ENCODE assay signal across 8 cellular contexts in the genomic region with DNA sequence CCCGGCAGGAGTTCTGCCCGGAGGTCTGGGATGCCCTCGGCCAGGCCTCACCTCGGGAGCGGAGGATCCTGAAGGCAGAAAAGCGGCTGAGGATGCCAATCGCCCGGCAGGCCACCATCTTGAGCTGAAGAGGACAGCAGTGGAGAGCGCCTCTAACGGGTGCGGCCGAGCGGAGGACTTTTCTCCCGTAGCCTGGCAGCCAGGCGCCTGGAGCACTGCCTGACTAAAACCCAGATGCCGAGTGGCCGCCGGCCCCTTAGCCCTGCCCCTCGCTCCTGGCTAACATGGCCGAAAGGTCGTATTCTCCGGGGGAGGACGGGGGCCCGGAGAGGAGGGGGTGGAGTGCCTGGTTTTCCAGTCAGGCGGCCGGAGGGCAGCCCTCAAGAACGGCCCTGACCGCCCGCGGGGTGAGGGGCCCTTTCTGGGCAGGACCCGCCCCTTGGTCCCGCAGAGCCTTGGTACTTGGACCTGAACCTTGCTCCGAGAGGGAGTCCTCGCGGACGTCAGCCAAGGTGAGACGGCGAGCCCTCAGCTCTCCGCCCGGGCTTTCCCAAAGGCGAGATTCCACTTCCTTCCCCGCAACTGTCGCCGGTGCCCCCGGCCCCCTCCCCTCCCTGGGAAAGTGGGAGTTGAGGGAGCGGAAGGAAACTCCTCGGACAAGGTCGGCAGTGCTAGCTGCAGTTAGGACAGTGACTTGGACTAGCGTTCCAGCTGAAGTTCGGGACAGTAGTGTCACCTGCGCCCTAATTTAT. TPM values are rescaled to one million over a fixed set of nuclear protein-coding genes. Genes with fewer than 3 reads are reported as not detected.
DNase-seq lines count a peak whose midpoint lies in the region; ATAC-seq and TF ChIP-seq lines count a peak whose summit lies in the region.

A gene (minus strand): TSS at position 154 of the 752 bp plus-strand sequence. CDS start 36 bp downstream, at position 118.
A gene (plus strand): TSS at position 461 of the 752 bp plus-strand sequence. CDS start 9,316 bp downstream, outside the sequence.

- DNase-seq in AG08395 (ENCODE audit: low spot score) (peak; percentile 92), NCI-H2227 (lab: John Stamatoyannopoulos, UW; ENCODE audit: unreplicated experiment) (peak; percentile 93), WTC11 (ENCODE audit: low spot score) (peak; percentile 93), cardiac fibroblast (ENCODE audit: low read depth in 2 of 2) (peak; percentile 95), inferior parietal cortex (ENCODE audit: extremely low spot score) (peak; percentile 85)
- DNase-seq in stimulated activated CD4-positive, alpha-beta T cell treated with anti-CD3 and anti-CD28 coated beads, Interleukin-12 subunit alpha, Interleukin-12 subunit beta, amount 100 ng/mL, for 24 hours (ENCODE audit: low read depth in 2 of 2), result peak; percentile 66 to 81

- peaks cover 35% of the 10 kb centered on the region for H3K4me1 Mint-ChIP-seq in WTC11

- no peaks in the 10 kb centered on the region for H3K36me3 Mint-ChIP-seq in WTC11

- CTCF ChIA-PET in WTC11 (lab: Charles Lee), result interaction anchor here (0.6 to 4.3 kb wide), 9 partner anchors 55 to 263 kb away, joined by 3 to 33 read pairs (median 5); a partner anchor contains a TSS

- H3K4me3 ChIP-seq in cardiac fibroblast (replicated peaks in 1 of 2; ENCODE audit: low read depth in 2 of 2, low read length in 2 of 2), result peak within 1 kb of the TSS; percentile 76 to 89

- no peak for TF ChIP-seq CTCF in WTC11 (IDR thresholded peaks at IDR 0.05)
- TF ChIP-seq CTCF in cardiac fibroblast (IDR thresholded peaks at IDR 0.05; ENCODE audit: low read depth, low read length), result peak; percentile 25

- H3K27ac Mint-ChIP-seq in WTC11, result peak within 1 kb of the TSS; percentile 96

- POLR2A ChIA-PET in WTC11 (lab: Charles Lee), result interaction anchor here (0.8 to 3.1 kb wide), 5 partner anchors 54 to 211 kb away, joined by 3 to 27 read pairs (median 3); a partner anchor contains a TSS

- H3K4me3 Mint-ChIP-seq in WTC11, result peak within 1 kb of the TSS; percentile 100

- no peaks in the 10 kb centered on the region for H3K27me3 Mint-ChIP-seq in WTC11 (ENCODE audit: low read depth)

- ATAC-seq in GM18870 (IDR thresholded peaks at IDR 0.05; ENCODE audit: unreplicated experiment) (peak; percentile 56), HG03135 (IDR thresholded peaks at IDR 0.05; ENCODE audit: unreplicated experiment) (peak; percentile 66), WTC11 (peak; percentile 91)

- H3K9me3 Mint-ChIP-seq in WTC11, result no peaks in the 10 kb centered on the region

TF ChIP-seq in WTC11, 78 proteins besides CTCF, POLR2A, EP300 and RAD21 (continues in another document):
- TF ChIP-seq, protein P1, sequence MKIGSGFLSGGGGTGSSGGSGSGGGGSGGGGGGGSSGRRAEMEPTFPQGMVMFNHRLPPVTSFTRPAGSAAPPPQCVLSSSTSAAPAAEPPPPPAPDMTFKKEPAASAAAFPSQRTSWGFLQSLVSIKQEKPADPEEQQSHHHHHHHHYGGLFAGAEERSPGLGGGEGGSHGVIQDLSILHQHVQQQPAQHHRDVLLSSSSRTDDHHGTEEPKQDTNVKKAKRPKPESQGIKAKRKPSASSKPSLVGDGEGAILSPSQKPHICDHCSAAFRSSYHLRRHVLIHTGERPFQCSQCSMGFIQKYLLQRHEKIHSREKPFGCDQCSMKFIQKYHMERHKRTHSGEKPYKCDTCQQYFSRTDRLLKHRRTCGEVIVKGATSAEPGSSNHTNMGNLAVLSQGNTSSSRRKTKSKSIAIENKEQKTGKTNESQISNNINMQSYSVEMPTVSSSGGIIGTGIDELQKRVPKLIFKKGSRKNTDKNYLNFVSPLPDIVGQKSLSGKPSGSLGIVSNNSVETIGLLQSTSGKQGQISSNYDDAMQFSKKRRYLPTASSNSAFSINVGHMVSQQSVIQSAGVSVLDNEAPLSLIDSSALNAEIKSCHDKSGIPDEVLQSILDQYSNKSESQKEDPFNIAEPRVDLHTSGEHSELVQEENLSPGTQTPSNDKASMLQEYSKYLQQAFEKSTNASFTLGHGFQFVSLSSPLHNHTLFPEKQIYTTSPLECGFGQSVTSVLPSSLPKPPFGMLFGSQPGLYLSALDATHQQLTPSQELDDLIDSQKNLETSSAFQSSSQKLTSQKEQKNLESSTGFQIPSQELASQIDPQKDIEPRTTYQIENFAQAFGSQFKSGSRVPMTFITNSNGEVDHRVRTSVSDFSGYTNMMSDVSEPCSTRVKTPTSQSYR (CRISPR knock-in tag; IDR thresholded peaks at IDR 0.05), result peak; percentile 55; the same call in 1 of the 2 replicates
- no peak for TF ChIP-seq NR3C1 (CRISPR knock-in tag; conservative IDR thresholded peaks at IDR 0.05; ENCODE audit: low read depth)
- TF ChIP-seq, protein P2, sequence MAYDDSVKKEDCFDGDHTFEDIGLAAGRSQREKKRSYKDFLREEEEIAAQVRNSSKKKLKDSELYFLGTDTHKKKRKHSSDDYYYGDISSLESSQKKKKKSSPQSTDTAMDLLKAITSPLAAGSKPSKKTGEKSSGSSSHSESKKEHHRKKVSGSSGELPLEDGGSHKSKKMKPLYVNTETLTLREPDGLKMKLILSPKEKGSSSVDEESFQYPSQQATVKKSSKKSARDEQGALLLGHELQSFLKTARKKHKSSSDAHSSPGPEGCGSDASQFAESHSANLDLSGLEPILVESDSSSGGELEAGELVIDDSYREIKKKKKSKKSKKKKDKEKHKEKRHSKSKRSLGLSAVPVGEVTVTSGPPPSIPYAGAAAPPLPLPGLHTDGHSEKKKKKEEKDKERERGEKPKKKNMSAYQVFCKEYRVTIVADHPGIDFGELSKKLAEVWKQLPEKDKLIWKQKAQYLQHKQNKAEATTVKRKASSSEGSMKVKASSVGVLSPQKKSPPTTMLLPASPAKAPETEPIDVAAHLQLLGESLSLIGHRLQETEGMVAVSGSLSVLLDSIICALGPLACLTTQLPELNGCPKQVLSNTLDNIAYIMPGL (CRISPR knock-in tag; IDR thresholded peaks at IDR 0.05), result peak; percentile 76; the same call in 1 of the 2 replicates
- no peak for TF ChIP-seq SMAD4 (CRISPR knock-in tag; IDR thresholded peaks at IDR 0.05)
- TF ChIP-seq, protein P3, sequence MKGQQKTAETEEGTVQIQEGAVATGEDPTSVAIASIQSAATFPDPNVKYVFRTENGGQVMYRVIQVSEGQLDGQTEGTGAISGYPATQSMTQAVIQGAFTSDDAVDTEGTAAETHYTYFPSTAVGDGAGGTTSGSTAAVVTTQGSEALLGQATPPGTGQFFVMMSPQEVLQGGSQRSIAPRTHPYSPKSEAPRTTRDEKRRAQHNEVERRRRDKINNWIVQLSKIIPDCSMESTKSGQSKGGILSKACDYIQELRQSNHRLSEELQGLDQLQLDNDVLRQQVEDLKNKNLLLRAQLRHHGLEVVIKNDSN (CRISPR knock-in tag; IDR thresholded peaks at IDR 0.05), result peak; percentile 47
- TF ChIP-seq ZNF232 (CRISPR knock-in tag; IDR thresholded peaks at IDR 0.05), result no peak
- 0 out of 2 replicates have a peak, but pooled peaks have one; percentile 4 for TF ChIP-seq HMGA2 (CRISPR knock-in tag; IDR thresholded peaks at IDR 0.05)
- TF ChIP-seq, protein P4, sequence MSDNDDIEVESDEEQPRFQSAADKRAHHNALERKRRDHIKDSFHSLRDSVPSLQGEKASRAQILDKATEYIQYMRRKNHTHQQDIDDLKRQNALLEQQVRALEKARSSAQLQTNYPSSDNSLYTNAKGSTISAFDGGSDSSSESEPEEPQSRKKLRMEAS (CRISPR knock-in tag; IDR thresholded peaks at IDR 0.05), result peak; percentile 38; the same call in 1 of the 2 replicates
- TF ChIP-seq, protein P5, sequence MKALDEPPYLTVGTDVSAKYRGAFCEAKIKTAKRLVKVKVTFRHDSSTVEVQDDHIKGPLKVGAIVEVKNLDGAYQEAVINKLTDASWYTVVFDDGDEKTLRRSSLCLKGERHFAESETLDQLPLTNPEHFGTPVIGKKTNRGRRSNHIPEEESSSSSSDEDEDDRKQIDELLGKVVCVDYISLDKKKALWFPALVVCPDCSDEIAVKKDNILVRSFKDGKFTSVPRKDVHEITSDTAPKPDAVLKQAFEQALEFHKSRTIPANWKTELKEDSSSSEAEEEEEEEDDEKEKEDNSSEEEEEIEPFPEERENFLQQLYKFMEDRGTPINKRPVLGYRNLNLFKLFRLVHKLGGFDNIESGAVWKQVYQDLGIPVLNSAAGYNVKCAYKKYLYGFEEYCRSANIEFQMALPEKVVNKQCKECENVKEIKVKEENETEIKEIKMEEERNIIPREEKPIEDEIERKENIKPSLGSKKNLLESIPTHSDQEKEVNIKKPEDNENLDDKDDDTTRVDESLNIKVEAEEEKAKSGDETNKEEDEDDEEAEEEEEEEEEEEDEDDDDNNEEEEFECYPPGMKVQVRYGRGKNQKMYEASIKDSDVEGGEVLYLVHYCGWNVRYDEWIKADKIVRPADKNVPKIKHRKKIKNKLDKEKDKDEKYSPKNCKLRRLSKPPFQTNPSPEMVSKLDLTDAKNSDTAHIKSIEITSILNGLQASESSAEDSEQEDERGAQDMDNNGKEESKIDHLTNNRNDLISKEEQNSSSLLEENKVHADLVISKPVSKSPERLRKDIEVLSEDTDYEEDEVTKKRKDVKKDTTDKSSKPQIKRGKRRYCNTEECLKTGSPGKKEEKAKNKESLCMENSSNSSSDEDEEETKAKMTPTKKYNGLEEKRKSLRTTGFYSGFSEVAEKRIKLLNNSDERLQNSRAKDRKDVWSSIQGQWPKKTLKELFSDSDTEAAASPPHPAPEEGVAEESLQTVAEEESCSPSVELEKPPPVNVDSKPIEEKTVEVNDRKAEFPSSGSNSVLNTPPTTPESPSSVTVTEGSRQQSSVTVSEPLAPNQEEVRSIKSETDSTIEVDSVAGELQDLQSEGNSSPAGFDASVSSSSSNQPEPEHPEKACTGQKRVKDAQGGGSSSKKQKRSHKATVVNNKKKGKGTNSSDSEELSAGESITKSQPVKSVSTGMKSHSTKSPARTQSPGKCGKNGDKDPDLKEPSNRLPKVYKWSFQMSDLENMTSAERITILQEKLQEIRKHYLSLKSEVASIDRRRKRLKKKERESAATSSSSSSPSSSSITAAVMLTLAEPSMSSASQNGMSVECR (CRISPR knock-in tag; IDR thresholded peaks at IDR 0.05; ENCODE audit: borderline replicate concordance), result peak; percentile 50; the same call in 1 of the 2 replicates
- no peak for TF ChIP-seq IRF2 (CRISPR knock-in tag; IDR thresholded peaks at IDR 0.05; ENCODE audit: borderline replicate concordance, low read depth)
- peak; percentile 40; the same call in 1 of the 2 replicates for TF ChIP-seq ESRRA (CRISPR knock-in tag; IDR thresholded peaks at IDR 0.05; ENCODE audit: borderline replicate concordance)
- TF ChIP-seq SP1 (CRISPR knock-in tag; conservative IDR thresholded peaks at IDR 0.05), result peak; percentile 80
- peak; percentile 76 for TF ChIP-seq FOXK1 (CRISPR knock-in tag; IDR thresholded peaks at IDR 0.05)
- TF ChIP-seq TEAD1 (CRISPR knock-in tag; IDR thresholded peaks at IDR 0.05), result no peak
- no peak for TF ChIP-seq NFE2L1 (CRISPR knock-in tag; IDR thresholded peaks at IDR 0.05)
- TF ChIP-seq, protein P6, sequence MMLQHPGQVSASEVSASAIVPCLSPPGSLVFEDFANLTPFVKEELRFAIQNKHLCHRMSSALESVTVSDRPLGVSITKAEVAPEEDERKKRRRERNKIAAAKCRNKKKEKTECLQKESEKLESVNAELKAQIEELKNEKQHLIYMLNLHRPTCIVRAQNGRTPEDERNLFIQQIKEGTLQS (CRISPR knock-in tag; conservative IDR thresholded peaks at IDR 0.05), result no peak

RNA-seq across cellular contexts. Expression of the first gene that starts in this region (rescaled TPM):
- total RNA-seq in WTC11 (2021), result 118 to 123 TPM (median 121 TPM) in 3 replicates

RNA-seq across cellular contexts. Expression of the second gene that starts in this region (rescaled TPM):
- total RNA-seq in WTC11 (2021), result 59.8 to 64.5 TPM (median 60.7 TPM) in 3 replicates

Comparison
In these comparisons a context has a peak if more than half of its experiments do, and no peak if none do; other contexts are left out.
1. Peak in every context shown above with its lines: DNase-seq, ATAC-seq and H3K4me3 ChIP-seq.